In the genomic region with DNA sequence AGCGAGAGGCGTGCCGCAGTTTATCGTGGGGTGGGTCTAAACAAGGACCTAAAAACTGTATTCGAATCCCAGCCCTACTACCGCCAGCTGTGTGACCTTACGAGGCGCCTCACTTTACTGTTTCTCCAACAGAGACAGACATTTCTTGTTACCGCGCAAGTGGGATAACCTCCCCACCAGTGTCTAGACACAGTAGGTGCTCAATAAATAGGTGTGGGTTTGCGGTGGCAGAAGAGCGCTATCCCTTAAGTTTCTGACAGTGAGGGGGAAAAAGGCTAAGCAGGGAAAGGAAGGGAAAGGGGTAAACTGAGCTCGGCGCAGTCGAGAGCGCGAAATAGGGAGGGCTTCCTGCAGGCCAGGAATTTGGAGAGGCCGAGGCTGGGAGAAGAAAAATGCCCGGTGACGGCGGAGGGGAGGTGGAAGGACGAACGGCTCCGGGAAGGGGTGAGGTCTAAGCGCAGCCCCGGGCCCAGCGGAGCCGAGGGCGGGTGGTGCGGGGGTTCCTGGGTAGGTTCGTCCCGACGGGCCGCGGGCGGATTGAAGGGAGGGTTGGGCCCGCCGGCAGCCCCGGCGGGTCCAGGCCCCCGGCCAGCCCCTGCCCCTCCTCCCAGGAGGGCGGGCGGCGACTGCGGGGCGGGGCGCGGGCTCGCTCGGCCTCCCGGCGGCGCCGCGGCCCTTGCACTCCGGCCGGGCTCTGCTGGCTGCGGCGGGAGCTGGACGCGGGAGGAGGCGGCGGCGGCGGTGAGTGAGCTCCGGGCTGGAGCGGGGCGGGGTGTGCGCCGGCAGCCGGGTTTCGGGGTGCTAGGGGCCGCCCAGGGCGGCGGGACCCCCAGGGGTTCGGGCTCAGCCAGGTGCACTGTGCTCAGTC, we compare ENCODE assay signal across 8 cellular contexts. TPM values are rescaled to one million over a fixed set of nuclear protein-coding genes. Genes with fewer than 3 reads are reported as not detected.
DNase-seq lines count a peak whose midpoint lies in the region; ATAC-seq, FAIRE-seq and TF ChIP-seq lines count a peak whose summit lies in the region.

A gene with protein sequence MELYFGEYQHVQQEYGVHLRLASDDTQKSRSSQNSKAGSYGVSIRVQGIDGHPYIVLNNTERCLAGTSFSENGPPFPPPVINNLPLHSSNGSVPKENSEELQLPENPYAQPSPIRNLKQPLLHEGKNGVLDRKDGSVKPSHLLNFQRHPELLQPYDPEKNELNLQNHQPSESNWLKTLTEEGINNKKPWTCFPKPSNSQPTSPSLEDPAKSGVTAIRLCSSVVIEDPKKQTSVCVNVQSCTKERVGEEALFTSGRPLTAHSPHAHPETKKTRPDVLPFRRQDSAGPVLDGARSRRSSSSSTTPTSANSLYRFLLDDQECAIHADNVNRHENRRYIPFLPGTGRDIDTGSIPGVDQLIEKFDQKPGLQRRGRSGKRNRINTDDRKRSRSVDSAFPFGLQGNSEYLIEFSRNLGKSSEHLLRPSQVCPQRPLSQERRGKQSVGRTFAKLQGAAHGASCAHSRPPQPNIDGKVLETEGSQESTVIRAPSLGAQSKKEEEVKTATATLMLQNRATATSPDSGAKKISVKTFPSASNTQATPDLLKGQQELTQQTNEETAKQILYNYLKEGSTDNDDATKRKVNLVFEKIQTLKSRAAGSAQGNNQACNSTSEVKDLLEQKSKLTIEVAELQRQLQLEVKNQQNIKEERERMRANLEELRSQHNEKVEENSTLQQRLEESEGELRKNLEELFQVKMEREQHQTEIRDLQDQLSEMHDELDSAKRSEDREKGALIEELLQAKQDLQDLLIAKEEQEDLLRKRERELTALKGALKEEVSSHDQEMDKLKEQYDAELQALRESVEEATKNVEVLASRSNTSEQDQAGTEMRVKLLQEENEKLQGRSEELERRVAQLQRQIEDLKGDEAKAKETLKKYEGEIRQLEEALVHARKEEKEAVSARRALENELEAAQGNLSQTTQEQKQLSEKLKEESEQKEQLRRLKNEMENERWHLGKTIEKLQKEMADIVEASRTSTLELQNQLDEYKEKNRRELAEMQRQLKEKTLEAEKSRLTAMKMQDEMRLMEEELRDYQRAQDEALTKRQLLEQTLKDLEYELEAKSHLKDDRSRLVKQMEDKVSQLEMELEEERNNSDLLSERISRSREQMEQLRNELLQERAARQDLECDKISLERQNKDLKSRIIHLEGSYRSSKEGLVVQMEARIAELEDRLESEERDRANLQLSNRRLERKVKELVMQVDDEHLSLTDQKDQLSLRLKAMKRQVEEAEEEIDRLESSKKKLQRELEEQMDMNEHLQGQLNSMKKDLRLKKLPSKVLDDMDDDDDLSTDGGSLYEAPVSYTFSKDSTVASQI (plus strand): TSS at position 679 of the 868 bp plus-strand sequence. CDS start 61,495 bp downstream, outside the sequence.

- CTCF ChIA-PET in BJ (lab: Yijun Ruan, JAX), result interaction anchor here (0.9 to 1.7 kb wide), 6 partner anchors 12 to 152 kb away, joined by 3 to 8 read pairs (median 3); no protein-coding TSS in a partner anchor
- CTCF ChIA-PET in IMR-90 (lab: Yijun Ruan, JAX), result interaction anchor here (0.6 kb wide), 2 partner anchors 11 to 53 kb away, joined by 4 to 5 read pairs; no protein-coding TSS in a partner anchor
- CTCF ChIA-PET in HepG2 (lab: Yijun Ruan, JAX; ENCODE audit: low intra/inter-chr PET ratio, low total read pairs), result interaction anchor here (2.4 kb wide), 1 partner anchor 151 kb away, joined by 5 read pairs; no protein-coding TSS in a partner anchor

- TF ChIP-seq CTCF in BJ (IDR thresholded peaks at IDR 0.05; ENCODE audit: insufficient read depth, low read depth, low read length), result no peak
- TF ChIP-seq CTCF in IMR-90 (conservative IDR thresholded peaks at IDR 0.05; ENCODE audit: low read depth, low read length), result no peak
- TF ChIP-seq CTCF in HepG2 (CRISPR knock-in tag; IDR thresholded peaks at IDR 0.05), result no peak
- TF ChIP-seq CTCF in testis (IDR thresholded peaks at IDR 0.05), result no peak

- no peak within 1 kb of the TSS for H2AK9ac ChIP-seq in IMR-90 (replicated peaks; ENCODE audit: low read depth, low read length, poor library complexity)

- no peak within 1 kb of the TSS for H3K4ac ChIP-seq in IMR-90 (ENCODE audit: low read depth, low read length)

- no TSS peak for BruUV-seq in IMR-90 (replicated peaks; lab: Mats Ljungman, UMichigan)
- BruUV-seq in HepG2 (replicated peaks; lab: Mats Ljungman, UMichigan), result no TSS peak

- H4K8ac ChIP-seq in IMR-90 (ENCODE audit: low read depth in 2 of 2, low read length in 2 of 2), result no peak within 1 kb of the TSS

- dilution Hi-C loops in IMR-90 (cut with HindIII; ENCODE audit: low sequenced_read_pairs, unreplicated experiment), result no loop called here

- H3K27me3 ChIP-seq in BJ (ENCODE audit: control insufficient read depth, insufficient read depth, low read length) (peaks cover 26% of the 10 kb centered on the region), IMR-90 (ENCODE audit: control insufficient read depth, insufficient read depth, low read length) (peaks cover 65% of the 10 kb centered on the region), HepG2 (ENCODE audit: control insufficient read depth in 1 of 2, insufficient read depth in 2 of 2, low read length in 2 of 2) (peaks cover 3 to 12% of the 10 kb centered on the region in 2 experiments; a peak in 2 of 5 replicates), testis (no peaks in the 10 kb centered on the region)

- H3K9me3 ChIP-seq in IMR-90 (ENCODE audit: control insufficient read depth, insufficient read depth, low read length) (0 out of 2 replicates have a peak, but pooled peaks cover 2% of the 10 kb centered on the region), HepG2 (ENCODE audit: low read length) (no peaks in the 10 kb centered on the region), testis (no peaks in the 10 kb centered on the region)

- in situ Hi-C loops in IMR-90 (cut with MboI; ENCODE audit: low sequenced_read_pairs), result no loop called here
- in situ Hi-C loops in HepG2 (cut with HindIII; ENCODE audit: extremely low pct_ligation_motif_present, low pct_unique_long_range_greater_than_20kb), result no loop called here

- H2BK20ac ChIP-seq in IMR-90 (ENCODE audit: low read depth, low read length), result no peak within 1 kb of the TSS

- H3K9ac ChIP-seq in IMR-90 (ENCODE audit: low read depth, low read length) (no peak within 1 kb of the TSS), HepG2 (ENCODE audit: insufficient read depth, low read depth, low read length) (peak within 1 kb of the TSS; percentile 70)

- H3K4me3 ChIP-seq in BJ (ENCODE audit: low read depth, low read length), result peak within 1 kb of the TSS; percentile 49
- H3K4me3 ChIP-seq in IMR-90 (ENCODE audit: insufficient read depth, low read depth, low read length), result peak within 1 kb of the TSS; percentile 32
- peak within 1 kb of the TSS; percentile 67 to 85 (median 76) for H3K4me3 ChIP-seq in HepG2 (replicated peaks in 1 of 3; ENCODE audit: insufficient read depth in 1 of 3, low read depth in 2 of 3, low read length in 3 of 3)
- peak within 1 kb of the TSS; percentile 71 to 79 for H3K4me3 ChIP-seq in testis

- DNase-seq in BJ (ENCODE audit: low read depth), result no peak
- DNase-seq in IMR-90, result no peak
- peak; percentile 14 for DNase-seq in HepG2 (ENCODE audit: low spot score)
- DNase-seq in testis, result peak; percentile 50
- no peak for DNase-seq in SHP77 treated with DMSO at 0.1 percent for 48 hours (lab: John Stamatoyannopoulos, UW)
- DNase-seq in stimulated activated CD4-positive, alpha-beta T cell treated with anti-CD3 and anti-CD28 coated beads, Interleukin-2, amount 100 ng/mL, for 24 hours, result no peak
- no peak for DNase-seq in NCI-H1436 treated with DMSO at 0.1 percent for 48 hours (lab: John Stamatoyannopoulos, UW)

- TF ChIP-seq EP300 in HepG2 (IDR thresholded peaks at IDR 0.05; ENCODE audit: low read depth in 2 of 2, low read length in 2 of 2), result no peak
- no peak for TF ChIP-seq EP300 in HepG2 (CRISPR knock-in tag; IDR thresholded peaks at IDR 0.05; ENCODE audit: borderline replicate concordance)

- intact Hi-C loops in IMR-90 (cut with micrococcal nuclease), result no loop called here
- intact Hi-C loops in HepG2 (cut with micrococcal nuclease; ENCODE audit: unreplicated experiment), result loop anchor here (5.0 to 10.0 kb wide), 2 partner anchors 34 to 59 kb away; no protein-coding TSS in a partner anchor
- intact Hi-C loops in testis (cut with DNase I; ENCODE audit: low total_unique reads), result no loop called here

- WGBS in IMR-90 (ENCODE audit: extremely low coverage in 2 of 2, insufficient read length in 1 of 2), 2 experiments, result 31% methylated on average over 12 of the region's 76 CpGs; no CpG with 5 or more reads in 1 of the 2 experiments
- WGBS in HepG2 (ENCODE audit: low lambda C conversion rate), result 50% methylated on average over 28 of the region's 76 CpGs
- WGBS in testis, 2 donors, result 16 to 26% methylated on average over 30 to 73 of the region's 76 CpGs

- peak; percentile 97 for ATAC-seq in IMR-90 (ENCODE audit: low read depth)
- peak; percentile 89 for ATAC-seq in HepG2

- no peak within 1 kb of the TSS for H2BK5ac ChIP-seq in IMR-90 (ENCODE audit: low read depth, low read length, poor library complexity, severe bottlenecking)

- H4K20me1 ChIP-seq in IMR-90 (ENCODE audit: insufficient read depth, low read length), result no peaks in the 10 kb centered on the region
- H4K20me1 ChIP-seq in HepG2 (ENCODE audit: insufficient read depth, low read length), result no peaks in the 10 kb centered on the region

- H2AK5ac ChIP-seq in IMR-90 (ENCODE audit: low read depth, low read length), result no peak within 1 kb of the TSS; the same call in 1 of the 2 replicates

- no peak within 1 kb of the TSS for H4K91ac ChIP-seq in IMR-90 (ENCODE audit: insufficient read depth, low read depth, low read length)

- H3K4me1 ChIP-seq in IMR-90 (ENCODE audit: control insufficient read depth, insufficient read depth, low read length) (peaks cover 3% of the 10 kb centered on the region; the same call in 1 of the 2 replicates), HepG2 (ENCODE audit: insufficient read depth, low read length) (peaks cover 53% of the 10 kb centered on the region), testis (peaks cover 11% of the 10 kb centered on the region)

- H3K9me1 ChIP-seq in IMR-90 (ENCODE audit: insufficient read depth, low read length), result no peaks in the 10 kb centered on the region

- no peak within 1 kb of the TSS for H4K5ac ChIP-seq in IMR-90 (ENCODE audit: low read depth, low read length)

- H3K14ac ChIP-seq in IMR-90 (replicated peaks; ENCODE audit: low read depth, low read length), result no peak within 1 kb of the TSS

- H3K23ac ChIP-seq in IMR-90 (ENCODE audit: low read depth, low read length), result peak within 1 kb of the TSS; percentile 38

- no peak within 1 kb of the TSS for H3K56ac ChIP-seq in IMR-90 (ENCODE audit: extremely low read depth, insufficient read depth, low read length)

- H3K4me2 ChIP-seq in IMR-90 (ENCODE audit: low read depth, low read length) (peak within 1 kb of the TSS; percentile 53; the same call in 1 of the 2 replicates), HepG2 (ENCODE audit: low read depth, low read length) (peak within 1 kb of the TSS; percentile 89)

- TF ChIP-seq RAD21 in IMR-90 (IDR thresholded peaks at IDR 0.05; ENCODE audit: low read length), result no peak
- no peak for TF ChIP-seq RAD21 in HepG2 (CRISPR knock-in tag; IDR thresholded peaks at IDR 0.05)

- no peak within 1 kb of the TSS for H2BK120ac ChIP-seq in IMR-90 (ENCODE audit: low read depth, low read length)

- no peak within 1 kb of the TSS for H3K18ac ChIP-seq in IMR-90 (ENCODE audit: low read depth, low read length)

- peaks cover 4% of the 10 kb centered on the region for H3K79me2 ChIP-seq in HepG2 (ENCODE audit: insufficient read depth, low read length)

- H2BK15ac ChIP-seq in IMR-90 (ENCODE audit: low read depth, low read length), result no peak within 1 kb of the TSS

- H3K79me1 ChIP-seq in IMR-90 (ENCODE audit: low read depth in 1 of 2, low read length in 2 of 2), result no peaks in the 10 kb centered on the region

- TF ChIP-seq POLR2A in IMR-90 (IDR thresholded peaks at IDR 0.05; ENCODE audit: low read depth, low read length) (no peak), HepG2 (IDR thresholded peaks at IDR 0.05; ENCODE audit: insufficient read depth in 1 of 2, low read depth in 2 of 2, low read length in 2 of 2) (peak in 1 of 2 experiments; percentile 50; a peak in 2 of 4 replicates), testis (IDR thresholded peaks at IDR 0.05) (no peak)

- H2AFZ ChIP-seq in IMR-90 (replicated peaks; ENCODE audit: low read length, poor library complexity) (peak within 1 kb of the TSS; percentile 90), HepG2 (ENCODE audit: low read length) (peak within 1 kb of the TSS; percentile 46)

- H3K36me3 ChIP-seq in BJ (ENCODE audit: control insufficient read depth, insufficient read depth, low read length) (no peaks in the 10 kb centered on the region), IMR-90 (ENCODE audit: control insufficient read depth, insufficient read depth, low read length) (no peaks in the 10 kb centered on the region), HepG2 (replicated peaks in 1 of 2; ENCODE audit: control insufficient read depth in 1 of 2, insufficient read depth in 2 of 2, low read length in 2 of 2) (no peaks in the 10 kb centered on the region), testis (ENCODE audit: low read depth, missing control alignments) (no peaks in the 10 kb centered on the region)

- POLR2A ChIA-PET in BJ (lab: Charles Lee) (interaction anchor here (0.6 kb wide), 1 partner anchor 1218 kb away, joined by 4 read pairs; no protein-coding TSS in a partner anchor), IMR-90 (lab: Charles Lee; ENCODE audit: unreplicated experiment) (no interaction called here), HepG2 (lab: Yijun Ruan, JAX) (interaction anchor here (0.8 to 1.3 kb wide), 5 partner anchors 10 to 121 kb away, joined by 3 to 8 read pairs (median 5); no protein-coding TSS in a partner anchor)

- H3K27ac ChIP-seq in IMR-90 (ENCODE audit: insufficient read depth, low read length), result no peak within 1 kb of the TSS
- peak within 1 kb of the TSS; percentile 10 for H3K27ac ChIP-seq in cingulate gyrus (ENCODE audit: low read depth, low read length)
- peak within 1 kb of the TSS; percentile 55 for H3K27ac ChIP-seq in HepG2 (ENCODE audit: extremely low read length, insufficient read depth, low read length)
- H3K27ac ChIP-seq in testis, result peak within 1 kb of the TSS; percentile 44 to 61

- no peak for FAIRE-seq in HepG2 (lab: Jason Lieb, UNC)

RNA-seq across cellular contexts. Expression of the gene that starts here (rescaled TPM):
- polyA plus RNA-seq in BJ (2011; rRNA removed), result 0.06 and 0.09 TPM in 2 replicates
- polyA minus RNA-seq in BJ (2011; rRNA and poly(A)+ RNA removed), result 0.05 TPM in 2 replicates
- under 0.01 and 0.18 TPM in 2 replicates for total RNA-seq in IMR-90 (2012; rRNA removed)
- 0.03 and 0.07 TPM in 2 replicates for polyA plus RNA-seq in IMR-90 (2012; rRNA removed)
- 0.02 TPM in 2 replicates for polyA plus RNA-seq in IMR-90 (2012; cell fraction: cytosol; rRNA removed)
- 0.05 and 0.09 TPM in 2 replicates for polyA plus RNA-seq in IMR-90 (2012; cell fraction: nucleus; rRNA removed; ENCODE audit: low replicate concordance)
- 15.6 and 16.2 TPM in 2 replicates for total RNA-seq in HepG2 (2016; rRNA removed; fragmentation: Illumina TruSeq; extraction: Trizol)
- total RNA-seq in HepG2 (2016; cell fraction: cytosol; rRNA removed; fragmentation: Illumina TruSeq; extraction: Trizol; ENCODE audit: low read depth), result 7.7 and 9.4 TPM in 2 replicates
- total RNA-seq in HepG2 (2016; cell fraction: insoluble cytoplasmic fraction; rRNA removed; fragmentation: Illumina TruSeq; extraction: Trizol), result 14.2 and 15.2 TPM in 2 replicates
- total RNA-seq in HepG2 (2016; cell fraction: membrane; rRNA removed; fragmentation: Illumina TruSeq; extraction: Trizol), result 8.3 and 8.9 TPM in 2 replicates
- total RNA-seq in HepG2 (2016; cell fraction: nucleus; rRNA removed; fragmentation: Illumina TruSeq; extraction: Trizol), result 15.2 and 18.4 TPM in 2 replicates
- polyA plus RNA-seq in HepG2 (2011; rRNA removed), result 5.6 and 6.2 TPM in 2 replicates
- polyA plus RNA-seq in HepG2 (2011; cell fraction: cytosol; rRNA removed), result 3.3 and 4.1 TPM in 2 replicates
- 8.2 and 8.8 TPM in 2 replicates for polyA plus RNA-seq in HepG2 (2011; cell fraction: nucleus; rRNA removed)
- polyA plus RNA-seq in HepG2 (2012), result 5.6 and 8.0 TPM in 2 replicates
- 0.40 and 0.80 TPM in 2 replicates for polyA plus RNA-seq in HepG2 (2016; cell fraction: cytosol; fragmentation: Illumina TruSeq; extraction: Trizol; ENCODE audit: low read depth)
- polyA plus RNA-seq in HepG2 (2016; cell fraction: insoluble cytoplasmic fraction; fragmentation: Illumina TruSeq; extraction: Trizol; ENCODE audit: low read depth), result 10.1 and 12.1 TPM in 2 replicates
- polyA plus RNA-seq in HepG2 (2016; cell fraction: membrane; fragmentation: Illumina TruSeq; extraction: Trizol; ENCODE audit: low read depth), result 1.1 and 1.4 TPM in 2 replicates
- polyA plus RNA-seq in HepG2 (2016; cell fraction: nucleus; fragmentation: Illumina TruSeq; extraction: Trizol; ENCODE audit: insufficient read depth, low read depth), result 16.9 and 17.7 TPM in 2 replicates
- polyA minus RNA-seq in HepG2 (2011; rRNA and poly(A)+ RNA removed; ENCODE audit: low replicate concordance), result 12.1 TPM in 1 of 2 replicates, not detected in the other
- polyA minus RNA-seq in HepG2 (2011; cell fraction: cytosol; rRNA and poly(A)+ RNA removed), result 7.9 and 9.0 TPM in 2 replicates
- polyA minus RNA-seq in HepG2 (2011; cell fraction: nucleus; rRNA and poly(A)+ RNA removed), result 17.5 and 18.3 TPM in 2 replicates
- total RNA-seq in testis, result 10 to 100 TPM; 29.2 to 40.2 TPM
- polyA plus RNA-seq in testis (ENCODE audit: insufficient read depth, low read depth, low replicate concordance), result 21.0 TPM

Comparison
In these comparisons a context has a peak if more than half of its experiments do, and no peak if none do; other contexts are left out.
1. Peak in ATAC-seq, H3K4me3 ChIP-seq and H3K4me2 ChIP-seq in IMR-90; RNA of the gene not detected or under 1 TPM.
2. DNase-seq: peak in HepG2 (single experiment) and testis (single experiment); none in BJ (single experiment), IMR-90 (single experiment), SHP77 treated with DMSO at 0.1 percent for 48 hours (single experiment), stimulated activated CD4-positive, alpha-beta T cell treated with anti-CD3 and anti-CD28 coated beads, Interleukin-2, amount 100 ng/mL, for 24 hours (0 of 2) and NCI-H1436 treated with DMSO at 0.1 percent for 48 hours (single experiment).
3. Peak in every context shown above with its lines, with median percentiles within 50 percentile points of each other: H3K4me3 ChIP-seq.